Comparison of ENCODE assay signal across 27 cellular contexts in the genomic region with DNA sequence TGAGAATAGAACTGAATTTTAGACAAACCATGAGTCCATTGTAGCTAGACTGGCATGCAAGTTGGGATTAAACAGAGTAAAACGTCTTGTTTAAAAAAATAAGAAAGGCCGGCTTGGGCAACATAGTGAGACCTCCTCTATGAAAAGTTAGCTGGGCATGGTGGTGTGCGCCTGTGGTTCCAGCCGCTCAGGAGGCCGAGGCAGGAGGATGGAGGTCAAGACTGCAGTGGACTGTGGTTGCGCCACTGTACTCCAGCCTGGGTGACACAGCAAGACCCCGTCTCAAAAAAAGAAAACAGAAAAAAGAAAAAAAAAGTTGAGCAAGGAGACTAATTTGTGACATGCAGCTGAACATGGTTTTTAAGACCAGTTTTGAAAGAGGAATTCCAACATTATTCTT. TPM values are rescaled to one million over a fixed set of nuclear protein-coding genes. Genes with fewer than 3 reads are reported as not detected.
"Had no signal": no experiment of that assay in that cellular context is flagged by ENCODE, and none has a peak within 500 bp of the region (broad histone marks: within the 10 kb centered on the region; RNA-seq: fewer than 3 reads in every experiment).

No MANE protein-coding gene starts in this region.

- DNase-seq: stimulated activated CD4-positive, alpha-beta T cell treated with anti-CD3 and anti-CD28 coated beads, Interleukin-2, amount 100 ng/mL, for 48 hours; stimulated activated CD4-positive, alpha-beta T cell treated with anti-CD3 and anti-CD28 coated beads, Interleukin-4, amount 100 ng/mL, for 1 hour; stimulated activated CD4-positive, alpha-beta T cell treated with anti-CD3 and anti-CD28 coated beads, Interleukin-4, amount 100 ng/mL, for 24 hours; stimulated activated CD4-positive, alpha-beta T cell treated with anti-CD3 and anti-CD28 coated beads, Interleukin-4, amount 100 ng/mL, for 4 hours; stimulated activated CD8-positive, alpha-beta memory T cell treated with anti-CD3 and anti-CD28 coated beads, Interleukin-4, amount 100 ng/mL, for 48 hours; stimulated activated naive B cell treated with anti-CD40 and anti-IgM and Interleukin-4, amounts not matched to agents 10 μg/mL and 1 μg/mL and 100 μg/mL, for 72 hours; stimulated activated naive CD4-positive, alpha-beta T cell; stimulated activated naive CD4-positive, alpha-beta T cell treated with Interleukin-2 at 50 U/mL for 16 hours; stimulated activated naive CD8-positive, alpha-beta T cell treated with anti-CD3 and anti-CD28 coated beads, Interleukin-15, amount 100 ng/mL, for 72 hours; stimulated activated naive CD8-positive, alpha-beta T cell treated with anti-CD3 and anti-CD28 coated beads, Interleukin-15, Interleukin-2, amounts not matched to agents 100 U/mL and 50 U/mL, for 24 hours; stomach; substantia nigra; testis; thyroid gland; transverse colon; trophoblast cell; upper lobe of left lung; upper lobe of right lung; uterus had no signal

- H3K27me3 ChIP-seq: stomach, suprapubic skin, testis, thyroid gland, tibial artery, tibial nerve, transverse colon, upper lobe of left lung, upper lobe of right lung, uterus had no signal

- H3K9me3 Mint-ChIP-seq: stimulated activated effector memory CD8-positive, alpha-beta T cell treated with anti-CD3 and anti-CD28 coated beads, Interleukin-12 subunit alpha, Interleukin-12 subunit beta, amount 100 ng/mL, for 72 hours; stimulated activated memory B cell treated with anti-CD40 and anti-IgM and Interleukin-4, amounts not matched to agents 10 μg/mL and 1 μg/mL and 100 μg/mL, for 72 hours; stimulated activated naive CD8-positive, alpha-beta T cell treated with anti-CD3 and anti-CD28 coated beads, Interleukin-15, amount 100 ng/mL, for 72 hours; stimulated activated naive CD8-positive, alpha-beta T cell treated with anti-CD3 and anti-CD28 coated beads, Interleukin-15, Interleukin-2, amounts not matched to agents 100 ng/mL and 50 ng/mL, for 24 hours; type B pancreatic cell had no signal

- H3K4me1 ChIP-seq: stomach, suprapubic skin, testis, thyroid gland, tibial artery, tibial nerve, transverse colon, upper lobe of left lung, upper lobe of right lung, uterus had no signal

- H3K27ac ChIP-seq: stomach, suprapubic skin, testis, thoracic aorta, thyroid gland, tibial artery, tibial nerve, transverse colon, upper lobe of left lung, upper lobe of right lung, uterus had no signal

- H3K27me3 Mint-ChIP-seq: stimulated activated memory B cell treated with anti-CD40 and anti-IgM and Interleukin-4, amounts not matched to agents 10 μg/mL and 1 μg/mL and 100 μg/mL, for 72 hours; stimulated activated naive B cell treated with anti-CD40 and anti-IgM and Interleukin-4, amounts not matched to agents 10 μg/mL and 1 μg/mL and 100 μg/mL, for 72 hours; stimulated activated naive CD8-positive, alpha-beta T cell treated with anti-CD3 and anti-CD28 coated beads, Interleukin-15, amount 100 ng/mL, for 72 hours; stimulated activated naive CD8-positive, alpha-beta T cell treated with anti-CD3 and anti-CD28 coated beads, Interleukin-15, Interleukin-2, amounts not matched to agents 100 ng/mL and 50 ng/mL, for 24 hours; type B pancreatic cell had no signal

- H3K4me1 Mint-ChIP-seq: stimulated activated naive CD8-positive, alpha-beta T cell treated with anti-CD3 and anti-CD28 coated beads, Interleukin-15, amount 100 ng/mL, for 72 hours had no signal

- H3K4me3 Mint-ChIP-seq: stimulated activated effector memory CD8-positive, alpha-beta T cell treated with anti-CD3 and anti-CD28 coated beads, Interleukin-12 subunit alpha, Interleukin-12 subunit beta, amount 100 ng/mL, for 72 hours; stimulated activated memory B cell treated with anti-CD40 and anti-IgM and Interleukin-4, amounts not matched to agents 10 μg/mL and 1 μg/mL and 100 μg/mL, for 72 hours; stimulated activated naive B cell treated with anti-CD40 and anti-IgM and Interleukin-4, amounts not matched to agents 10 μg/mL and 1 μg/mL and 100 μg/mL, for 72 hours; stimulated activated naive CD8-positive, alpha-beta T cell treated with anti-CD3 and anti-CD28 coated beads, Interleukin-15, amount 100 ng/mL, for 72 hours; stimulated activated naive CD8-positive, alpha-beta T cell treated with anti-CD3 and anti-CD28 coated beads, Interleukin-15, Interleukin-2, amounts not matched to agents 100 ng/mL and 50 ng/mL, for 24 hours; type B pancreatic cell had no signal

- ATAC-seq: stimulated activated effector memory CD8-positive, alpha-beta T cell treated with anti-CD3 and anti-CD28 coated beads, Interleukin-12 subunit alpha, Interleukin-12 subunit beta, amount 100 ng/mL, for 72 hours; stimulated activated memory B cell treated with anti-CD40 and anti-IgM and Interleukin-4, amounts not matched to agents 10 μg/mL and 1 μg/mL and 100 μg/mL, for 72 hours; stimulated activated naive B cell treated with anti-CD40 and anti-IgM and Interleukin-4, amounts not matched to agents 10 μg/mL and 1 μg/mL and 100 μg/mL, for 72 hours; stimulated activated naive CD8-positive, alpha-beta T cell treated with anti-CD3 and anti-CD28 coated beads, Interleukin-15, amount 100 ng/mL, for 72 hours; stimulated activated naive CD8-positive, alpha-beta T cell treated with anti-CD3 and anti-CD28 coated beads, Interleukin-15, Interleukin-2, amounts not matched to agents 100 U/mL and 50 U/mL, for 24 hours had no signal

- H3K36me3 ChIP-seq: thoracic aorta, uterus had no signal

- H3K9me3 ChIP-seq: stomach, suprapubic skin, testis, thoracic aorta, thyroid gland, tibial artery, tibial nerve, transverse colon, upper lobe of left lung, upper lobe of right lung, uterus had no signal

- H3K4me3 ChIP-seq: stomach, suprapubic skin, testis, thoracic aorta, thyroid gland, tibial artery, tibial nerve, transverse colon, upper lobe of left lung, upper lobe of right lung, uterus had no signal

- H3K27ac Mint-ChIP-seq: stimulated activated effector memory CD8-positive, alpha-beta T cell treated with anti-CD3 and anti-CD28 coated beads, Interleukin-12 subunit alpha, Interleukin-12 subunit beta, amount 100 ng/mL, for 72 hours; stimulated activated memory B cell treated with anti-CD40 and anti-IgM and Interleukin-4, amounts not matched to agents 10 μg/mL and 1 μg/mL and 100 μg/mL, for 72 hours; stimulated activated naive CD8-positive, alpha-beta T cell treated with anti-CD3 and anti-CD28 coated beads, Interleukin-15, amount 100 ng/mL, for 72 hours; stimulated activated naive CD8-positive, alpha-beta T cell treated with anti-CD3 and anti-CD28 coated beads, Interleukin-15, Interleukin-2, amounts not matched to agents 100 ng/mL and 50 ng/mL, for 24 hours; type B pancreatic cell had no signal

RNA-seq across cellular contexts. Expression of a gene that starts 36.6 kb away (rescaled TPM):
- total RNA-seq: upper lobe of right lung had no signal
